Comparison of ENCODE assay signal across 8 cellular contexts in the genomic region with DNA sequence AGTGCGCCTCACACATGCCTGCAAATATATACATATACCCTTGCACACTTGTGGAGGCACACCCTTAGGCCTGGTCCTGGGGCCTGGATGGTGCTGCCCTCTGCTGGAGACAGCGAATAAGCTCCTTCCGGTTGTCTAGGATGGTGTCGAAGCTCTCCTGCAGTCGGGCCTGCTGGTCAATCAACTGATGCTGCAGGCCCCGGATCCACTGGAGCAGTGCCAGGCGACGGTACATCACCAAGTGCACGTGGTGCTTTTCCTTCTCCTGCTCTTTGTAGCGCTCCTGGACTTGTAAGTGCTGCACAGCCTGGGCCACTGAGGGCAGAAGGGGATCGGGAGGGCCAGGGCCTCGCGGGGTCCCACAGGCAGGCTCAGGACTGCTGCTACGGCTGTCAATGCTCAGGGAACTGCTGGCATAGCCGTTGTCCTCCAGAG. TPM values are rescaled to one million over a fixed set of nuclear protein-coding genes. Genes with fewer than 3 reads are reported as not detected.
DNase-seq lines count a peak whose midpoint lies in the region; ATAC-seq, FAIRE-seq and TF ChIP-seq lines count a peak whose summit lies in the region.

No MANE protein-coding gene starts in this region.

- TF ChIP-seq CTCF in HFFc6 (IDR thresholded peaks at IDR 0.05) = peak; percentile 96
- peak; percentile 90 for TF ChIP-seq CTCF in HepG2 (CRISPR knock-in tag; IDR thresholded peaks at IDR 0.05)

- H2AFZ ChIP-seq in HepG2 (ENCODE audit: low read length) = no peak overlapping the region

- CTCF ChIA-PET in HepG2 (lab: Yijun Ruan, JAX; ENCODE audit: low intra/inter-chr PET ratio, low total read pairs) = interaction anchor here (1.7 kb wide), 1 partner anchor 146 kb away, joined by 20 read pairs; no protein-coding TSS in a partner anchor

- no peaks in the 10 kb centered on the region for H3K9me3 Mint-ChIP-seq in HFFc6

- peak overlapping the region; percentile 78 for H3K4me3 Mint-ChIP-seq in HFFc6

- TF ChIP-seq POLR2A in HepG2 (IDR thresholded peaks at IDR 0.05; ENCODE audit: insufficient read depth in 1 of 2, low read depth in 2 of 2, low read length in 2 of 2) = no peak

- ATAC-seq in HepG2 = peak; percentile 95
- ATAC-seq in HG02870 (IDR thresholded peaks at IDR 0.05; ENCODE audit: unreplicated experiment) = no peak

- H3K4me1 Mint-ChIP-seq in HFFc6 (ENCODE audit: low read depth) = peaks cover 41% of the 10 kb centered on the region

- H3K27ac ChIP-seq in HepG2 (ENCODE audit: extremely low read length, insufficient read depth, low read length) = no peak overlapping the region

- no peak overlapping the region for H3K4me3 ChIP-seq in HepG2 (replicated peaks in 1 of 3; ENCODE audit: insufficient read depth in 1 of 3, low read depth in 2 of 3, low read length in 3 of 3)

- in situ Hi-C loops in HepG2 (cut with HindIII; ENCODE audit: extremely low pct_ligation_motif_present, low pct_unique_long_range_greater_than_20kb) = loop anchor here (5.0 kb wide), 1 partner anchor 148 kb away; no protein-coding TSS in a partner anchor

- FAIRE-seq in HepG2 (lab: Jason Lieb, UNC) = peak; percentile 65

- TF ChIP-seq EP300 in HepG2 (IDR thresholded peaks at IDR 0.05; ENCODE audit: low read depth in 2 of 2, low read length in 2 of 2) = 0 out of 4 replicates have a peak, but pooled peaks of 1 of the 2 experiments have one; percentile 25
- TF ChIP-seq EP300 in HepG2 (CRISPR knock-in tag; IDR thresholded peaks at IDR 0.05; ENCODE audit: borderline replicate concordance) = no peak

- 30% methylated on average over 6 of the region's 15 CpGs for WGBS in HepG2 (ENCODE audit: low lambda C conversion rate)

- no peak overlapping the region for H3K9ac ChIP-seq in HepG2 (ENCODE audit: insufficient read depth, low read depth, low read length)

- intact Hi-C loops in HepG2 (cut with micrococcal nuclease; ENCODE audit: unreplicated experiment) = loop anchor here (1.0 kb wide), 1 partner anchor 146 kb away; no protein-coding TSS in a partner anchor

- peaks cover 14% of the 10 kb centered on the region for H3K36me3 Mint-ChIP-seq in HFFc6 (ENCODE audit: low read depth)

- POLR2A ChIA-PET in HepG2 (lab: Yijun Ruan, JAX) = interaction anchor here (1.0 to 1.2 kb wide), 2 partner anchors 8 to 147 kb away, joined by 3 to 4 read pairs; no protein-coding TSS in a partner anchor

- BruUV-seq in HepG2 (replicated peaks; lab: Mats Ljungman, UMichigan) = no TSS peak

- peaks cover 2% of the 10 kb centered on the region for H3K27me3 Mint-ChIP-seq in HFFc6 (ENCODE audit: insufficient read depth)

- H3K27me3 ChIP-seq in HepG2 (ENCODE audit: control insufficient read depth in 1 of 2, insufficient read depth in 2 of 2, low read length in 2 of 2) = no peaks in the 10 kb centered on the region

- peak; percentile 42 for DNase-seq in DMS 273 treated with DMSO at 0.1 percent for 48 hours (lab: John Stamatoyannopoulos, UW)
- DNase-seq in HFFc6 = peak; percentile 66
- DNase-seq in NCI-H446 (lab: John Stamatoyannopoulos, UW) = peak; percentile 61 to 79
- peak; percentile 60 for DNase-seq in activated CD4-positive, alpha-beta T cell treated with anti-CD3 and anti-CD28 coated beads for 1 hour
- peak; percentile 79 for DNase-seq in cerebellar cortex (ENCODE audit: low spot score)
- peak; percentile 68 for DNase-seq in HepG2 (ENCODE audit: low spot score)
- peak; percentile 54 to 76 (median 64) for DNase-seq in stimulated activated CD4-positive, alpha-beta T cell treated with anti-CD3 and anti-CD28 coated beads, TNF-alpha, amount 100 ng/mL, for 24 hours (ENCODE audit: low read depth in 3 of 3)

- TF ChIP-seq RAD21 in HepG2 (CRISPR knock-in tag; IDR thresholded peaks at IDR 0.05) = peak; percentile 71

- H3K4me1 ChIP-seq in HepG2 (ENCODE audit: insufficient read depth, low read length) = peaks cover 4% of the 10 kb centered on the region

- H3K79me2 ChIP-seq in HepG2 (ENCODE audit: insufficient read depth, low read length) = no peaks in the 10 kb centered on the region

- H3K9me3 ChIP-seq in HepG2 (ENCODE audit: low read length) = no peaks in the 10 kb centered on the region

- H3K27ac Mint-ChIP-seq in HFFc6 = peak overlapping the region; percentile 83

- H3K36me3 ChIP-seq in HepG2 (replicated peaks in 1 of 2; ENCODE audit: control insufficient read depth in 1 of 2, insufficient read depth in 2 of 2, low read length in 2 of 2) = no peaks in the 10 kb centered on the region

- no peaks in the 10 kb centered on the region for H4K20me1 ChIP-seq in HepG2 (ENCODE audit: insufficient read depth, low read length)

- H3K4me2 ChIP-seq in HepG2 (ENCODE audit: low read depth, low read length) = peak overlapping the region; percentile 19; the same call in 1 of the 2 replicates

TF ChIP-seq in HepG2, 621 proteins besides CTCF, POLR2A, EP300 and RAD21 (continues in another document):
- no peak for TF ChIP-seq CBFB (CRISPR knock-in tag; IDR thresholded peaks at IDR 0.05)
- no peak for TF ChIP-seq RNF2 (conservative IDR thresholded peaks at IDR 0.05; ENCODE audit: low read depth)
- peak; percentile 38; the same call in 1 of the 2 replicates for TF ChIP-seq ELF3 (CRISPR knock-in tag; IDR thresholded peaks at IDR 0.05)
- TF ChIP-seq SETDB1 (CRISPR knock-in tag; IDR thresholded peaks at IDR 0.05; ENCODE audit: borderline replicate concordance) = no peak

RNA-seq across cellular contexts. Expression of a gene that starts 3.1 kb away (rescaled TPM):
- 10 to 100 TPM; 21.0 to 22.4 (median 21.8) TPM for total RNA-seq in HFFc6 (2021; fragmentation: NEBNext Ultra II Directional; extraction: Animal tissue kit (Norgen Biotek cat#: 25700))
- 1.1 TPM in 2 replicates for total RNA-seq in HepG2 (2016; rRNA removed; fragmentation: Illumina TruSeq; extraction: Trizol)
- total RNA-seq in HepG2 (2016; cell fraction: cytosol; rRNA removed; fragmentation: Illumina TruSeq; extraction: Trizol; ENCODE audit: low read depth) = 0.44 TPM in 1 of 2 replicates, not detected in the other
- 0.80 and 0.98 TPM in 2 replicates for total RNA-seq in HepG2 (2016; cell fraction: insoluble cytoplasmic fraction; rRNA removed; fragmentation: Illumina TruSeq; extraction: Trizol)
- 0.79 and 0.83 TPM in 2 replicates for total RNA-seq in HepG2 (2016; cell fraction: membrane; rRNA removed; fragmentation: Illumina TruSeq; extraction: Trizol)
- total RNA-seq in HepG2 (2016; cell fraction: nucleus; rRNA removed; fragmentation: Illumina TruSeq; extraction: Trizol) = 1.1 and 1.4 TPM in 2 replicates
- polyA plus RNA-seq in HepG2 (2011; rRNA removed) = 0.37 and 0.48 TPM in 2 replicates
- polyA plus RNA-seq in HepG2 (2011; cell fraction: cytosol; rRNA removed) = 0.14 and 0.17 TPM in 2 replicates
- polyA plus RNA-seq in HepG2 (2011; cell fraction: nucleus; rRNA removed) = 1.5 and 1.8 TPM in 2 replicates
- 0.35 and 0.40 TPM in 2 replicates for polyA plus RNA-seq in HepG2 (2012)
- polyA plus RNA-seq in HepG2 (2016; cell fraction: cytosol; fragmentation: Illumina TruSeq; extraction: Trizol; ENCODE audit: low read depth) = 0.09 and 0.19 TPM in 2 replicates
- 0.72 and 0.88 TPM in 2 replicates for polyA plus RNA-seq in HepG2 (2016; cell fraction: insoluble cytoplasmic fraction; fragmentation: Illumina TruSeq; extraction: Trizol; ENCODE audit: low read depth)
- 0.23 TPM in 2 replicates for polyA plus RNA-seq in HepG2 (2016; cell fraction: membrane; fragmentation: Illumina TruSeq; extraction: Trizol; ENCODE audit: low read depth)
- polyA plus RNA-seq in HepG2 (2016; cell fraction: nucleus; fragmentation: Illumina TruSeq; extraction: Trizol; ENCODE audit: insufficient read depth, low read depth) = 5.6 and 6.7 TPM in 2 replicates
- polyA minus RNA-seq in HepG2 (2011; rRNA and poly(A)+ RNA removed; ENCODE audit: low replicate concordance) = 0.32 and 19.3 TPM in 2 replicates
- not detected in 2 replicates for polyA minus RNA-seq in HepG2 (2011; cell fraction: cytosol; rRNA and poly(A)+ RNA removed)
- polyA minus RNA-seq in HepG2 (2011; cell fraction: nucleus; rRNA and poly(A)+ RNA removed) = 0.37 and 0.77 TPM in 2 replicates

RNA-seq across cellular contexts. Expression of a gene that starts 54.2 kb away (rescaled TPM):
- 10 to 100 TPM; 13.5 to 30.1 (median 27.3) TPM for total RNA-seq in HFFc6 (2021; fragmentation: NEBNext Ultra II Directional; extraction: Animal tissue kit (Norgen Biotek cat#: 25700))
- total RNA-seq in HepG2 (2016; rRNA removed; fragmentation: Illumina TruSeq; extraction: Trizol) = 32.5 and 51.7 TPM in 2 replicates
- total RNA-seq in HepG2 (2016; cell fraction: cytosol; rRNA removed; fragmentation: Illumina TruSeq; extraction: Trizol; ENCODE audit: low read depth) = 4.4 and 6.3 TPM in 2 replicates
- 31.9 and 50.2 TPM in 2 replicates for total RNA-seq in HepG2 (2016; cell fraction: insoluble cytoplasmic fraction; rRNA removed; fragmentation: Illumina TruSeq; extraction: Trizol)
- 6.2 and 8.0 TPM in 2 replicates for total RNA-seq in HepG2 (2016; cell fraction: membrane; rRNA removed; fragmentation: Illumina TruSeq; extraction: Trizol)
- total RNA-seq in HepG2 (2016; cell fraction: nucleus; rRNA removed; fragmentation: Illumina TruSeq; extraction: Trizol) = 22.1 and 25.0 TPM in 2 replicates
- 2.2 and 2.5 TPM in 2 replicates for polyA plus RNA-seq in HepG2 (2011; rRNA removed)
- polyA plus RNA-seq in HepG2 (2011; cell fraction: cytosol; rRNA removed) = 1.6 TPM in 2 replicates
- 1.7 and 2.2 TPM in 2 replicates for polyA plus RNA-seq in HepG2 (2011; cell fraction: nucleus; rRNA removed)
- polyA plus RNA-seq in HepG2 (2012) = 1.1 and 4.6 TPM in 2 replicates
- polyA plus RNA-seq in HepG2 (2016; cell fraction: cytosol; fragmentation: Illumina TruSeq; extraction: Trizol; ENCODE audit: low read depth) = 0.63 and 0.71 TPM in 2 replicates
- 20.7 and 21.0 TPM in 2 replicates for polyA plus RNA-seq in HepG2 (2016; cell fraction: insoluble cytoplasmic fraction; fragmentation: Illumina TruSeq; extraction: Trizol; ENCODE audit: low read depth)
- polyA plus RNA-seq in HepG2 (2016; cell fraction: membrane; fragmentation: Illumina TruSeq; extraction: Trizol; ENCODE audit: low read depth) = 0.34 and 0.68 TPM in 2 replicates
- polyA plus RNA-seq in HepG2 (2016; cell fraction: nucleus; fragmentation: Illumina TruSeq; extraction: Trizol; ENCODE audit: insufficient read depth, low read depth) = 21.6 and 24.4 TPM in 2 replicates
- 3.3 and 40.9 TPM in 2 replicates for polyA minus RNA-seq in HepG2 (2011; rRNA and poly(A)+ RNA removed; ENCODE audit: low replicate concordance)
- 4.3 and 4.4 TPM in 2 replicates for polyA minus RNA-seq in HepG2 (2011; cell fraction: cytosol; rRNA and poly(A)+ RNA removed)
- 3.9 and 4.6 TPM in 2 replicates for polyA minus RNA-seq in HepG2 (2011; cell fraction: nucleus; rRNA and poly(A)+ RNA removed)

Comparison
In these comparisons a context has a peak if more than half of its experiments do, and no peak if none do; other contexts are left out.
1. RNA of a gene that starts 3.1 kb away (total RNA-seq): 21.0 to 22.4 TPM in HFFc6; 0.44 to 1.4 TPM in HepG2; every median in the first group is over 4 times any median in the second.
2. Peak in every context shown above with its lines, with median percentiles within 50 percentile points of each other: DNase-seq.